ENCODE assay signal across 1 cellular context in the genomic region with DNA sequence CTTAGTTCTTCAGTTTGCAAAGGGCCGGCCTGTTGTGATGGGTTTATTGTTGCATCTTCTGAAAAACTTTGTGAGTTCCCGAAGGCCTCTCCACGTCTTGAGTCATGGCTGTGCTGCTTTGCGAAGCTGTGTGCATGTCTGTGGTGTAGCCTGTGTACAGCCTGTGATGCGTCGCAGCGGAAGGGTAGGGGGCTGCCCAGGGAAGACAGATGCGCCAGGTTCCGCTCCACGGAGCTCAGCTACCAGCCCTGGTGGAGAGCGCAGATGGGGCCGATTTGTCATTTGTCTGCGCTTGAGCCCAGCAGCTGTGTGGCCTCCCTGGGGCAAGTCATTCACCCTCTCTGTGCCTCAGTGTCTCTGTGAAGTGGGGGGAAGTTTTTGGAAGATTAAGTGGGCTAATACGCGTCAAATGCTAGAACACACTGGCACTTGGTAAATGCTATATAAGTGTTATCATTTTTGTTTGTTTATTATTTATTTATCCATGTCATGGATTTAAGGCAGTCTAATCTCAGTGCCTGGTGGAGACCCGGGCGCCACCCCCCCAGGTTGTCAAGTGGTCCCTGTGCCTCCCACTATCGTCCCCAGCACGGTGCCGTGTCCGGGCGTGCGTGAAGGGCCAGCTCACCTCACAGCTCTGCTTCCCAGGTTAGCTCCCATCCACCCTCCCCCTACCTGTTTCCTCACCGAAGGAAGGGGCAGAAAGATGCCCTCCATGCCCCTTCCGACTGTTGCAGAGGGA.
TF ChIP-seq lines count a peak whose summit lies in the region.

No MANE protein-coding gene starts in this region.

TF ChIP-seq in HepG2, 621 proteins besides CTCF, POLR2A, EP300 and RAD21:
- TF ChIP-seq ZNF768 (CRISPR knock-in tag; IDR thresholded peaks at IDR 0.05) (0 out of 2 replicates have a peak, but pooled peaks have one; percentile 20), CBFB (CRISPR knock-in tag; IDR thresholded peaks at IDR 0.05) (no peak), HOXA3 (CRISPR knock-in tag; IDR thresholded peaks at IDR 0.05) (no peak), CEBPB (IDR thresholded peaks at IDR 0.05; ENCODE audit: borderline replicate concordance, low read depth, low read length) (no peak), HNRNPK (IDR thresholded peaks at IDR 0.05; ENCODE audit: low read depth, low read length, poor library complexity, severe bottlenecking) (no peak)
